In the genomic region with DNA sequence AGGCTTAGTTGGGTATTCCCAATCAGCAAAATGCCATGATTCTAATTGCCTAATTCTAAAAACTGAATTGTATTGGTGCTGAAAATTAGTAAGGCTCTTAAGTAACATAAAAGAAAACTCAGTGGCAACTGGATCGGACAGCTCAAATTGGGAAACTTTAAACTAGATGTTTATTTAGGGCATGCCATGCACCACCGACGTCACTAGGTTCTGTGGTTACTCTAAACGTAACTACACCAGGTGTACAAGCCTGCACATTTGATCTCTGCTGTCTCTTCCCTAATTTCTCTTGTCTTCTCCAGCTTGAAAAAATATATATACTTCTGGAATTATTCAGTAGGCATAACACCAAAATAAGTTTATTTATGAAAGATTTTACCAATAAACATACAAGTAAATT, we compare ENCODE assay signal across 25 cellular contexts.
"Had no signal": no experiment of that assay in that cellular context is flagged by ENCODE, and none has a peak within 500 bp of the region (broad histone marks: within the 10 kb centered on the region; RNA-seq: fewer than 3 reads in every experiment).

No MANE protein-coding gene starts in this region.

- H3K36me3 ChIP-seq: colonic mucosa, esophagus muscularis mucosa, gastroesophageal sphincter, heart left ventricle, ovary, stomach, thyroid gland, vagina had no signal

- DNase-seq: colonic mucosa; effector CD8-positive, alpha-beta T cell; foreskin keratinocyte; heart left ventricle; hippocampal formation; islet precursor cell; kidney glomerular epithelial cell; left colon; left ventricle myocardium superior; natural killer cell; occipital lobe; ovary; stimulated activated CD4-positive, alpha-beta T cell treated with anti-CD3 and anti-CD28 coated beads, Interleukin-2, amount 100 ng/mL, for 24 hours; stimulated activated CD4-positive, alpha-beta T cell treated with anti-CD3 and anti-CD28 coated beads, Interleukin-4, amount 100 ng/mL, for 24 hours; stimulated activated naive CD4-positive, alpha-beta T cell treated with Interleukin-2 at 50 U/mL for 16 hours; stomach; thyroid gland; trophoblast cell had no signal

- H3K4me1 ChIP-seq: colonic mucosa, esophagus muscularis mucosa, foreskin keratinocyte, gastroesophageal sphincter, heart left ventricle, stomach, thyroid gland, vagina had no signal

- H3K9me3 ChIP-seq: colonic mucosa, esophagus muscularis mucosa, gastroesophageal sphincter, heart left ventricle, ovary, stomach, thyroid gland, vagina had no signal

- H3K27ac ChIP-seq: colonic mucosa, esophagus muscularis mucosa, foreskin keratinocyte, gastroesophageal sphincter, heart left ventricle, ovary, stomach, thyroid gland, vagina had no signal

- H3K27me3 ChIP-seq: colonic mucosa, esophagus muscularis mucosa, foreskin keratinocyte, heart left ventricle, ovary, stomach, thyroid gland, vagina had no signal

- FAIRE-seq: endothelial cell of umbilical vein had no signal

- ATAC-seq: foreskin keratinocyte; gastroesophageal sphincter; heart left ventricle; left ventricle myocardium superior; natural killer cell; sciatic nerve; stimulated activated effector memory CD8-positive, alpha-beta T cell treated with anti-CD3 and anti-CD28 coated beads, Interleukin-12 subunit alpha, Interleukin-12 subunit beta, amount 100 ng/mL, for 72 hours had no signal

- H3K4me3 ChIP-seq: colonic mucosa, esophagus muscularis mucosa, gastroesophageal sphincter, heart left ventricle, lung, ovary, stomach, thyroid gland, vagina had no signal
